8 cellular contexts compared by ENCODE assay signal in genomic region chr9:83980395-83981125, GRCh38. TPM values are rescaled to one million over a fixed set of nuclear protein-coding genes. Genes with fewer than 3 reads are reported as not detected.
DNase-seq lines count a peak whose midpoint lies in the region; ATAC-seq and TF ChIP-seq lines count a peak whose summit lies in the region.

RMI1 (plus strand) TSS chr9:83980805; CDS start chr9:84000987, 20,182 bp downstream.

- peak; percentile 71 for ATAC-seq in GM21529 (IDR thresholded peaks at IDR 0.05; ENCODE audit: unreplicated experiment)

- H3K36me3 Mint-ChIP-seq in IgD-negative memory B cell, result no peaks in the 10 kb centered on the region

- H3K4me3 Mint-ChIP-seq in IgD-negative memory B cell, result peak within 1 kb of the TSS; percentile 98 to 100 (median 100)

- H3K4me3 ChIP-seq in epithelial cell of proximal tubule (ENCODE audit: low read depth, low read length) (peak within 1 kb of the TSS; percentile 99), mucosa of rectum (ENCODE audit: low read length in 2 of 2) (peak within 1 kb of the TSS; percentile 100)

- peak; percentile 21 for TF ChIP-seq CTCF in epithelial cell of proximal tubule (conservative IDR thresholded peaks at IDR 0.05; ENCODE audit: low read depth, low read length)

- no peaks in the 10 kb centered on the region for H3K27me3 Mint-ChIP-seq in IgD-negative memory B cell

- peak within 1 kb of the TSS; percentile 98 to 100 (median 99) for H3K27ac Mint-ChIP-seq in IgD-negative memory B cell

- peak within 1 kb of the TSS; percentile 99 to 100 for H3K9ac ChIP-seq in mucosa of rectum (ENCODE audit: low read depth in 1 of 2, low read length in 2 of 2)

- DNase-seq in DMS153 (lab: John Stamatoyannopoulos, UW), result peak; percentile 97
- DNase-seq in OCI-M2 (lab: John Stamatoyannopoulos, UW; ENCODE audit: unreplicated experiment), result peak; percentile 92
- peak; percentile 98 for DNase-seq in activated T-cell treated with anti-CD3 and anti-CD28 coated beads for 48 hours (ENCODE audit: low read depth)
- DNase-seq in epithelial cell of proximal tubule (ENCODE audit: low read depth), result peak; percentile 75
- DNase-seq in stimulated activated CD8-positive, alpha-beta memory T cell treated with anti-CD3 and anti-CD28 coated beads, Interleukin-4, amount 100 ng/mL, for 48 hours, result peak; percentile 100

- peaks cover 13 to 20% of the 10 kb centered on the region in 2 donors for H3K4me1 ChIP-seq in mucosa of rectum (ENCODE audit: control insufficient read depth in 2 of 2, insufficient read depth in 2 of 2, low read length in 2 of 2)

- no peaks in the 10 kb centered on the region for H3K9me3 ChIP-seq in mucosa of rectum (ENCODE audit: control insufficient read depth in 2 of 2, low read length in 2 of 2)

- peaks cover 24 to 40% (median 29%) of the 10 kb centered on the region in 3 donors for H3K4me1 Mint-ChIP-seq in IgD-negative memory B cell

- H3K36me3 ChIP-seq in mucosa of rectum (ENCODE audit: control insufficient read depth in 2 of 2, insufficient read depth in 2 of 2, low read length in 2 of 2), result peaks cover 18 to 23% of the 10 kb centered on the region in 2 donors

- no peaks in the 10 kb centered on the region for H3K9me3 Mint-ChIP-seq in IgD-negative memory B cell

- no peaks in the 10 kb centered on the region for H3K27me3 ChIP-seq in mucosa of rectum (ENCODE audit: control insufficient read depth in 2 of 2, insufficient read depth in 2 of 2, low read length in 2 of 2)

- H3K27ac ChIP-seq in mucosa of rectum (ENCODE audit: low read depth in 2 of 2, low read length in 2 of 2), result peak within 1 kb of the TSS; percentile 100

RNA-seq across cellular contexts. Expression of gene RMI1, which starts in this region (rescaled TPM):
- polyA plus RNA-seq in IgD-negative memory B cell, result 5.4 TPM
- 3.4 and 5.6 TPM in 2 replicates for total RNA-seq in epithelial cell of proximal tubule

Comparison
In these comparisons a context has a peak if more than half of its experiments do, and no peak if none do; other contexts are left out.
1. Peak in every context shown above with its lines: DNase-seq, ATAC-seq, H3K4me3 ChIP-seq and H3K27ac ChIP-seq.